ENCODE assay signal across 1 cellular context in genomic region chr12:119198440-119198839, GRCh38.
TF ChIP-seq lines count a peak whose summit lies in the region.

No MANE protein-coding gene starts in this region.

TF ChIP-seq in IMR-90, 13 proteins besides CTCF, POLR2A, EP300 and RAD21 (continued from another document):
- TF ChIP-seq USF2 (IDR thresholded peaks at IDR 0.05; ENCODE audit: low read depth, low read length) (no peak), NFE2L2 (IDR thresholded peaks at IDR 0.05; ENCODE audit: low read depth, low read length) (no peak), RCOR1 (IDR thresholded peaks at IDR 0.05; ENCODE audit: insufficient replicate concordance, low read length) (no peak)
